ENCODE assay signal across 1 cellular context in genomic region chr3:105365536-105366301, GRCh38.
TF ChIP-seq lines count a peak whose summit lies in the region.

No MANE protein-coding gene starts in this region.

TF ChIP-seq in GM23338, 12 proteins besides CTCF, POLR2A, EP300 and RAD21 (continued from another document):
- TF ChIP-seq, protein P1, sequence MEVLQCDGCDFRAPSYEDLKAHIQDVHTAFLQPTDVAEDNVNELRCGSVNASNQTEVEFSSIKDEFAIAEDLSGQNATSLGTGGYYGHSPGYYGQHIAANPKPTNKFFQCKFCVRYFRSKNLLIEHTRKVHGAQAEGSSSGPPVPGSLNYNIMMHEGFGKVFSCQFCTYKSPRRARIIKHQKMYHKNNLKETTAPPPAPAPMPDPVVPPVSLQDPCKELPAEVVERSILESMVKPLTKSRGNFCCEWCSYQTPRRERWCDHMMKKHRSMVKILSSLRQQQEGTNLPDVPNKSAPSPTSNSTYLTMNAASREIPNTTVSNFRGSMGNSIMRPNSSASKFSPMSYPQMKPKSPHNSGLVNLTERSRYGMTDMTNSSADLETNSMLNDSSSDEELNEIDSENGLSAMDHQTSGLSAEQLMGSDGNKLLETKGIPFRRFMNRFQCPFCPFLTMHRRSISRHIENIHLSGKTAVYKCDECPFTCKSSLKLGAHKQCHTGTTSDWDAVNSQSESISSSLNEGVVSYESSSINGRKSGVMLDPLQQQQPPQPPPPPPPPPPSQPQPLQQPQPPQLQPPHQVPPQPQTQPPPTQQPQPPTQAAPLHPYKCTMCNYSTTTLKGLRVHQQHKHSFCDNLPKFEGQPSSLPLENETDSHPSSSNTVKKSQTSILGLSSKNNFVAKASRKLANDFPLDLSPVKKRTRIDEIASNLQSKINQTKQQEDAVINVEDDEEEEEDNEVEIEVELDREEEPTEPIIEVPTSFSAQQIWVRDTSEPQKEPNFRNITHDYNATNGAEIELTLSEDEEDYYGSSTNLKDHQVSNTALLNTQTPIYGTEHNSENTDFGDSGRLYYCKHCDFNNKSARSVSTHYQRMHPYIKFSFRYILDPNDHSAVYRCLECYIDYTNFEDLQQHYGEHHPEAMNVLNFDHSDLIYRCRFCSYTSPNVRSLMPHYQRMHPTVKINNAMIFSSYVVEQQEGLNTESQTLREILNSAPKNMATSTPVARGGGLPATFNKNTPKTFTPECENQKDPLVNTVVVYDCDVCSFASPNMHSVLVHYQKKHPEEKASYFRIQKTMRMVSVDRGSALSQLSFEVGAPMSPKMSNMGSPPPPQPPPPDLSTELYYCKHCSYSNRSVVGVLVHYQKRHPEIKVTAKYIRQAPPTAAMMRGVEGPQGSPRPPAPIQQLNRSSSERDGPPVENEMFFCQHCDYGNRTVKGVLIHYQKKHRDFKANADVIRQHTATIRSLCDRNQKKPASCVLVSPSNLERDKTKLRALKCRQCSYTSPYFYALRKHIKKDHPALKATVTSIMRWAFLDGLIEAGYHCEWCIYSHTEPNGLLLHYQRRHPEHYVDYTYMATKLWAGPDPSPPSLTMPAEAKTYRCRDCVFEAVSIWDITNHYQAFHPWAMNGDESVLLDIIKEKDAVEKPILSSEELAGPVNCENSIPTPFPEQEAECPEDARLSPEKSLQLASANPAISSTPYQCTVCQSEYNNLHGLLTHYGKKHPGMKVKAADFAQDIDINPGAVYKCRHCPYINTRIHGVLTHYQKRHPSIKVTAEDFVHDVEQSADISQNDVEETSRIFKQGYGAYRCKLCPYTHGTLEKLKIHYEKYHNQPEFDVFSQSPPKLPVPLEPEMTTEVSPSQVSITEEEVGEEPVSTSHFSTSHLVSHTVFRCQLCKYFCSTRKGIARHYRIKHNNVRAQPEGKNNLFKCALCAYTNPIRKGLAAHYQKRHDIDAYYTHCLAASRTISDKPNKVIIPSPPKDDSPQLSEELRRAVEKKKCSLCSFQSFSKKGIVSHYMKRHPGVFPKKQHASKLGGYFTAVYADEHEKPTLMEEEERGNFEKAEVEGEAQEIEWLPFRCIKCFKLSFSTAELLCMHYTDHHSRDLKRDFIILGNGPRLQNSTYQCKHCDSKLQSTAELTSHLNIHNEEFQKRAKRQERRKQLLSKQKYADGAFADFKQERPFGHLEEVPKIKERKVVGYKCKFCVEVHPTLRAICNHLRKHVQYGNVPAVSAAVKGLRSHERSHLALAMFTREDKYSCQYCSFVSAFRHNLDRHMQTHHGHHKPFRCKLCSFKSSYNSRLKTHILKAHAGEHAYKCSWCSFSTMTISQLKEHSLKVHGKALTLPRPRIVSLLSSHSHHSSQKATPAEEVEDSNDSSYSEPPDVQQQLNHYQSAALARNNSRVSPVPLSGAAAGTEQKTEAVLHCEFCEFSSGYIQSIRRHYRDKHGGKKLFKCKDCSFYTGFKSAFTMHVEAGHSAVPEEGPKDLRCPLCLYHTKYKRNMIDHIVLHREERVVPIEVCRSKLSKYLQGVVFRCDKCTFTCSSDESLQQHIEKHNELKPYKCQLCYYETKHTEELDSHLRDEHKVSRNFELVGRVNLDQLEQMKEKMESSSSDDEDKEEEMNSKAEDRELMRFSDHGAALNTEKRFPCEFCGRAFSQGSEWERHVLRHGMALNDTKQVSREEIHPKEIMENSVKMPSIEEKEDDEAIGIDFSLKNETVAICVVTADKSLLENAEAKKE (CRISPR knock-in tag; IDR thresholded peaks at IDR 0.05) = no peak
- TF ChIP-seq, protein P2, sequence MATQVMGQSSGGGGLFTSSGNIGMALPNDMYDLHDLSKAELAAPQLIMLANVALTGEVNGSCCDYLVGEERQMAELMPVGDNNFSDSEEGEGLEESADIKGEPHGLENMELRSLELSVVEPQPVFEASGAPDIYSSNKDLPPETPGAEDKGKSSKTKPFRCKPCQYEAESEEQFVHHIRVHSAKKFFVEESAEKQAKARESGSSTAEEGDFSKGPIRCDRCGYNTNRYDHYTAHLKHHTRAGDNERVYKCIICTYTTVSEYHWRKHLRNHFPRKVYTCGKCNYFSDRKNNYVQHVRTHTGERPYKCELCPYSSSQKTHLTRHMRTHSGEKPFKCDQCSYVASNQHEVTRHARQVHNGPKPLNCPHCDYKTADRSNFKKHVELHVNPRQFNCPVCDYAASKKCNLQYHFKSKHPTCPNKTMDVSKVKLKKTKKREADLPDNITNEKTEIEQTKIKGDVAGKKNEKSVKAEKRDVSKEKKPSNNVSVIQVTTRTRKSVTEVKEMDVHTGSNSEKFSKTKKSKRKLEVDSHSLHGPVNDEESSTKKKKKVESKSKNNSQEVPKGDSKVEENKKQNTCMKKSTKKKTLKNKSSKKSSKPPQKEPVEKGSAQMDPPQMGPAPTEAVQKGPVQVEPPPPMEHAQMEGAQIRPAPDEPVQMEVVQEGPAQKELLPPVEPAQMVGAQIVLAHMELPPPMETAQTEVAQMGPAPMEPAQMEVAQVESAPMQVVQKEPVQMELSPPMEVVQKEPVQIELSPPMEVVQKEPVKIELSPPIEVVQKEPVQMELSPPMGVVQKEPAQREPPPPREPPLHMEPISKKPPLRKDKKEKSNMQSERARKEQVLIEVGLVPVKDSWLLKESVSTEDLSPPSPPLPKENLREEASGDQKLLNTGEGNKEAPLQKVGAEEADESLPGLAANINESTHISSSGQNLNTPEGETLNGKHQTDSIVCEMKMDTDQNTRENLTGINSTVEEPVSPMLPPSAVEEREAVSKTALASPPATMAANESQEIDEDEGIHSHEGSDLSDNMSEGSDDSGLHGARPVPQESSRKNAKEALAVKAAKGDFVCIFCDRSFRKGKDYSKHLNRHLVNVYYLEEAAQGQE (IDR thresholded peaks at IDR 0.05; ENCODE audit: unreplicated experiment) = no peak
- no peak for TF ChIP-seq EZH2phosphoT487 (IDR thresholded peaks at IDR 0.05; ENCODE audit: unreplicated experiment)
